In the genomic region with DNA sequence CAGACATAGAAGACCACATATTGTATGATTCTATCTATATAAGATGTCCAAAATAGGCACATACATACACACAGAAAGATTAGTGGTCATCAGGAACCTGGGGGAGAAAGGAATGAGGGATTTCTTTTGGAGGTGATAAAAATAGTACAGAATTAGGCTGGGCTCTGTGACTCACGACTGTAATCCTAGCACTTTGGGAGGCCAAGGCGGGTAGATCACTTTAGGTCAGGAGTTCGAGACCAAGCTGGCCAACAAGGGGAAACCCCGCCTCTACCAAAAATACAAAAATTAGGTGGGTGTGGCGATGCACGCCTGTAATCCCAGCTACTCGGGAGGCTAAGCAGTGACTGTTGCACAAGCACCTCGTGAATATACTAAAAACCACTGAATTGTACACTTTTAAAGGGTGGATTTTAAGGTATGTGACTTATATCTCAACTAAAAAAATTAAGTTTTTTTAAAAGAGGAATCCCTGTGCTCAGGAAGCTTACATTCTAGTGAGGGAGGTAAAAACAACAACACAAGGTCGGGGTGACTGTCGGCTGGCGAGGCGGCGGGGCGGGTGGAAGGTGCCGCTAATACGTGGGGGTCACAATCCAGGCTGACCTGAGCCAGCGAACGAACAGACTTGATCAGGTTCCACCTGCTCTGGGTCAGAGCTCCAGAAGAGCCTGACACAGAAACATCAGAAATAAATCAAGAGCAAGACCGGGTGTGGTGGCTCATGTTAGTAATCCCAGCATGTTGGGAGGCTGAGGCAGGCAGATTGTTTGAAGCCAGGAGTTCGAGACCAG, we compare ENCODE assay signal across 2 cellular contexts.
TF ChIP-seq lines count a peak whose summit lies in the region.

No MANE protein-coding gene starts in this region.

TF ChIP-seq in IMR-90, 13 proteins besides CTCF, POLR2A, EP300 and RAD21:
- no peak for TF ChIP-seq ELK1 (IDR thresholded peaks at IDR 0.05; ENCODE audit: borderline replicate concordance, low read depth, low read length)
- no peak for TF ChIP-seq MAZ (IDR thresholded peaks at IDR 0.05; ENCODE audit: borderline replicate concordance, low read depth, low read length)
- no peak for TF ChIP-seq CEBPB (IDR thresholded peaks at IDR 0.05; ENCODE audit: low read depth, low read length)
- no peak for TF ChIP-seq CHD1 (IDR thresholded peaks at IDR 0.05; ENCODE audit: low read depth, low read length)
- no peak for TF ChIP-seq MAFK (IDR thresholded peaks at IDR 0.05; ENCODE audit: low read depth, low read length)
- TF ChIP-seq RFX5 (IDR thresholded peaks at IDR 0.05; ENCODE audit: low read depth, low read length): no peak
- TF ChIP-seq MXI1 (IDR thresholded peaks at IDR 0.05; ENCODE audit: borderline replicate concordance, low read depth, low read length): no peak
- TF ChIP-seq NFE2L2 (IDR thresholded peaks at IDR 0.05; ENCODE audit: low read depth, low read length): no peak
- TF ChIP-seq FOS (IDR thresholded peaks at IDR 0.05; ENCODE audit: low read depth, low read length): no peak
TF ChIP-seq in IMR-90: peak in this region for 0.

TF ChIP-seq in endothelial cell of umbilical vein, 7 proteins besides CTCF, POLR2A, EP300 and RAD21:
- TF ChIP-seq MYC (IDR thresholded peaks at IDR 0.05; ENCODE audit: low read depth, low read length) (no peak), FOS (IDR thresholded peaks at IDR 0.05; ENCODE audit: borderline replicate concordance, insufficient read depth, low read length) (no peak), EZH2 (IDR thresholded peaks at IDR 0.05; ENCODE audit: borderline replicate concordance, low read depth, low read length, severe bottlenecking) (no peak), JUN (IDR thresholded peaks at IDR 0.05; ENCODE audit: borderline replicate concordance, insufficient read depth, insufficient read length, low read depth) (no peak), GATA2 (IDR thresholded peaks at IDR 0.05; ENCODE audit: insufficient read depth, insufficient read length, low read depth, low read length) (no peak), POLR2AphosphoS5 (IDR thresholded peaks at IDR 0.05; ENCODE audit: insufficient read depth, low read depth, low read length) (no peak), MAX (IDR thresholded peaks at IDR 0.05; ENCODE audit: insufficient read depth, insufficient read length) (no peak)
